20 cellular contexts compared by ENCODE assay signal in genomic region chr2:223994562-223995162, GRCh38. TPM values are rescaled to one million over a fixed set of nuclear protein-coding genes. Genes with fewer than 3 reads are reported as not detected.
DNase-seq lines count a peak whose midpoint lies in the region; ATAC-seq, FAIRE-seq and TF ChIP-seq lines count a peak whose summit lies in the region.
"Had no signal": no experiment of that assay in that cellular context is flagged by ENCODE, and none has a peak within 500 bp of the region (broad histone marks: within the 10 kb centered on the region; RNA-seq: fewer than 3 reads in every experiment).

No MANE protein-coding gene starts in this region.

- FAIRE-seq in GM19239 (lab: Jason Lieb, UNC) = no peak
- FAIRE-seq: frontal cortex had no signal

- H3K79me2 ChIP-seq in GM23248 (ENCODE audit: insufficient read depth) = peaks cover 82% of the 10 kb centered on the region

- no peak for DNase-seq in activated CD8-positive, alpha-beta T cell treated with anti-CD3 and anti-CD28 coated beads for 36 hours
- DNase-seq in activated CD8-positive, alpha-beta T cell treated with anti-CD3 and anti-CD28 coated beads, Interleukin-2, amount 10 ng/mL, durations not matched to agents 7 days and 5 days = no peak
- no peak for DNase-seq in GM23248
- no peak for DNase-seq in chondrocyte (ENCODE audit: low spot score)
- no peak for DNase-seq in osteocyte (ENCODE audit: extremely low spot score, unreplicated experiment)
- DNase-seq in AG08395 (ENCODE audit: low spot score) = no peak
- no peak for DNase-seq in GM19239 (ENCODE audit: insufficient read length, low spot score)
- DNase-seq: DMS153, dorsolateral prefrontal cortex, left cardiac atrium, NCI-H1417 treated with DMSO at 0.1 percent for 48 hours, NCI-H526, Right ventricle myocardium superior, spleen, T-cell had no signal

- H3K27ac ChIP-seq in GM23248 = peak overlapping the region; percentile 71
- H3K27ac ChIP-seq: spleen, suprapubic skin, vagina had no signal

- WGBS in GM23248 (ENCODE audit: low coverage in 1 of 2, low lambda C conversion rate in 2 of 2, missing lambda C conversion rate in 2 of 2), 2 experiments = 98 to 99% methylated on average over 4 of the region's 4 CpGs

- no peak overlapping the region for H2AFZ ChIP-seq in GM23248

- H3K4me1 ChIP-seq in GM23248 (ENCODE audit: insufficient read depth) = peaks cover 27% of the 10 kb centered on the region; the same call in 1 of the 2 replicates
- H3K4me1 ChIP-seq: suprapubic skin, vagina had no signal

- no peak for ATAC-seq in activated CD8-positive, alpha-beta T cell treated with anti-CD3 and anti-CD28 coated beads for 36 hours
- no peak for ATAC-seq in activated CD8-positive, alpha-beta T cell treated with anti-CD3 and anti-CD28 coated beads, Interleukin-2, amount 10 ng/mL, durations not matched to agents 7 days and 5 days
- ATAC-seq in GM18517 (IDR thresholded peaks at IDR 0.05; ENCODE audit: unreplicated experiment) = no peak

- no peak overlapping the region for H3K4me2 ChIP-seq in GM23248 (ENCODE audit: unreplicated experiment)

- H3K9ac ChIP-seq in GM23248 = no peak overlapping the region

- H3K9me3 Mint-ChIP-seq in activated CD8-positive, alpha-beta T cell treated with anti-CD3 and anti-CD28 coated beads for 36 hours = no peaks in the 10 kb centered on the region
- no peaks in the 10 kb centered on the region for H3K9me3 Mint-ChIP-seq in activated CD8-positive, alpha-beta T cell treated with anti-CD3 and anti-CD28 coated beads, Interleukin-2, amount 10 ng/mL, durations not matched to agents 7 days and 5 days (ENCODE audit: insufficient read depth)
- H3K9me3 Mint-ChIP-seq in chondrocyte (ENCODE audit: low read depth) (peaks cover 7% of the 10 kb centered on the region), osteocyte (ENCODE audit: unreplicated experiment) (no peaks in the 10 kb centered on the region)
- H3K9me3 Mint-ChIP-seq: CD14-positive monocyte, T-cell had no signal

- H3K27ac Mint-ChIP-seq in activated CD8-positive, alpha-beta T cell treated with anti-CD3 and anti-CD28 coated beads for 36 hours = peak overlapping the region; percentile 79
- H3K27ac Mint-ChIP-seq in activated CD8-positive, alpha-beta T cell treated with anti-CD3 and anti-CD28 coated beads, Interleukin-2, amount 10 ng/mL, durations not matched to agents 7 days and 5 days = no peak overlapping the region
- H3K27ac Mint-ChIP-seq in chondrocyte (ENCODE audit: unreplicated experiment) (peak overlapping the region; percentile 91), osteocyte (ENCODE audit: unreplicated experiment) (peak overlapping the region; percentile 27)
- H3K27ac Mint-ChIP-seq: CD14-positive monocyte, T-cell had no signal

- H3K27me3 ChIP-seq in GM23248 (replicated peaks; ENCODE audit: insufficient read depth) = no peaks in the 10 kb centered on the region
- H3K27me3 ChIP-seq: dorsolateral prefrontal cortex, spleen, suprapubic skin, vagina had no signal

- no peaks in the 10 kb centered on the region for H4K20me1 ChIP-seq in GM23248 (ENCODE audit: insufficient read depth)

- no peak for TF ChIP-seq CTCF in activated CD8-positive, alpha-beta T cell treated with anti-CD3 and anti-CD28 coated beads for 36 hours (IDR thresholded peaks at IDR 0.05)
- no peak for TF ChIP-seq CTCF in chondrocyte (IDR thresholded peaks at IDR 0.05)
- TF ChIP-seq CTCF in osteocyte (IDR thresholded peaks at IDR 0.05) = no peak

- POLR2A ChIA-PET in activated CD8-positive, alpha-beta T cell treated with anti-CD3 and anti-CD28 coated beads for 36 hours (lab: Charles Lee) = interaction anchor here (1.0 to 1.2 kb wide), 3 partner anchors 14 to 288 kb away, joined by 3 to 4 read pairs (median 3); no protein-coding TSS in a partner anchor
- POLR2A ChIA-PET in activated CD8-positive, alpha-beta T cell treated with anti-CD3 and anti-CD28 coated beads, Interleukin-2, amount 10 ng/mL, durations not matched to agents 7 days and 5 days (lab: Charles Lee) = no interaction called here

- H3K4me3 Mint-ChIP-seq in activated CD8-positive, alpha-beta T cell treated with anti-CD3 and anti-CD28 coated beads for 36 hours = no peak overlapping the region
- no peak overlapping the region for H3K4me3 Mint-ChIP-seq in activated CD8-positive, alpha-beta T cell treated with anti-CD3 and anti-CD28 coated beads, Interleukin-2, amount 10 ng/mL, durations not matched to agents 7 days and 5 days
- H3K4me3 Mint-ChIP-seq in chondrocyte (ENCODE audit: unreplicated experiment) (no peak overlapping the region), osteocyte (ENCODE audit: unreplicated experiment) (no peak overlapping the region)
- H3K4me3 Mint-ChIP-seq: CD14-positive monocyte, T-cell had no signal

- no peaks in the 10 kb centered on the region for H3K9me2 ChIP-seq in GM23248 (ENCODE audit: insufficient read depth)

- in situ Hi-C loops in GM23248 (cut with MboI) = loop anchor here (10.0 kb wide), 1 partner anchor 290 kb away; no protein-coding TSS in a partner anchor

- peaks cover 28% of the 10 kb centered on the region for H3K36me3 Mint-ChIP-seq in activated CD8-positive, alpha-beta T cell treated with anti-CD3 and anti-CD28 coated beads for 36 hours (ENCODE audit: low read depth)
- H3K36me3 Mint-ChIP-seq in activated CD8-positive, alpha-beta T cell treated with anti-CD3 and anti-CD28 coated beads, Interleukin-2, amount 10 ng/mL, durations not matched to agents 7 days and 5 days (ENCODE audit: low read depth) = no peaks in the 10 kb centered on the region
- H3K36me3 Mint-ChIP-seq in chondrocyte (ENCODE audit: low read depth) (peaks cover 8% of the 10 kb centered on the region), osteocyte (ENCODE audit: unreplicated experiment) (peaks cover 12% of the 10 kb centered on the region)
- H3K36me3 Mint-ChIP-seq: CD14-positive monocyte, T-cell had no signal

- H3K9me3 ChIP-seq in GM23248 (ENCODE audit: low read depth) = no peaks in the 10 kb centered on the region
- H3K9me3 ChIP-seq: spleen, suprapubic skin, vagina had no signal

- peaks cover 98% of the 10 kb centered on the region for H3F3A ChIP-seq in GM23248 (ENCODE audit: insufficient read depth)

- CTCF ChIA-PET in activated CD8-positive, alpha-beta T cell treated with anti-CD3 and anti-CD28 coated beads for 36 hours (lab: Charles Lee) = interaction anchor here (1.2 to 7.2 kb wide), 21 partner anchors 10 to 652 kb away, joined by 3 to 156 read pairs (median 12); partner anchors contain the start of gene SERPINE2
- CTCF ChIA-PET in activated CD8-positive, alpha-beta T cell treated with anti-CD3 and anti-CD28 coated beads, Interleukin-2, amount 10 ng/mL, durations not matched to agents 7 days and 5 days (lab: Charles Lee) = interaction anchor here (1.0 to 6.5 kb wide), 19 partner anchors 10 to 656 kb away, joined by 3 to 130 read pairs (median 10); partner anchors contain the start of genes MRPL44 and SERPINE2

- H3K36me3 ChIP-seq in GM23248 (ENCODE audit: low read depth) = peaks cover 96% of the 10 kb centered on the region
- H3K36me3 ChIP-seq: suprapubic skin had no signal

- no peak overlapping the region for H3K4me3 ChIP-seq in GM23248
- H3K4me3 ChIP-seq: dorsolateral prefrontal cortex, spleen, suprapubic skin, vagina had no signal

- H3K4me1 Mint-ChIP-seq in activated CD8-positive, alpha-beta T cell treated with anti-CD3 and anti-CD28 coated beads for 36 hours (ENCODE audit: low read depth) = peaks cover 15% of the 10 kb centered on the region
- peaks cover 8% of the 10 kb centered on the region for H3K4me1 Mint-ChIP-seq in activated CD8-positive, alpha-beta T cell treated with anti-CD3 and anti-CD28 coated beads, Interleukin-2, amount 10 ng/mL, durations not matched to agents 7 days and 5 days (ENCODE audit: low read depth)
- H3K4me1 Mint-ChIP-seq in chondrocyte (ENCODE audit: low read depth) (peaks cover 15% of the 10 kb centered on the region), osteocyte (ENCODE audit: unreplicated experiment) (peaks cover 6% of the 10 kb centered on the region)
- H3K4me1 Mint-ChIP-seq: T-cell had no signal

- intact Hi-C loops in activated CD8-positive, alpha-beta T cell treated with anti-CD3 and anti-CD28 coated beads for 36 hours (cut with micrococcal nuclease) = loop anchor here (10.0 kb wide), 1 partner anchor 150 kb away; no protein-coding TSS in a partner anchor

- no peaks in the 10 kb centered on the region for H3K27me3 Mint-ChIP-seq in activated CD8-positive, alpha-beta T cell treated with anti-CD3 and anti-CD28 coated beads for 36 hours
- H3K27me3 Mint-ChIP-seq in activated CD8-positive, alpha-beta T cell treated with anti-CD3 and anti-CD28 coated beads, Interleukin-2, amount 10 ng/mL, durations not matched to agents 7 days and 5 days (ENCODE audit: low read depth) = no peaks in the 10 kb centered on the region
- H3K27me3 Mint-ChIP-seq in chondrocyte (ENCODE audit: low read depth) (no peaks in the 10 kb centered on the region), osteocyte (ENCODE audit: unreplicated experiment) (no peaks in the 10 kb centered on the region)
- H3K27me3 Mint-ChIP-seq: T-cell had no signal

RNA-seq across cellular contexts. Expression of gene MRPL44, which starts 37.4 kb away (rescaled TPM):
- total RNA-seq in activated CD8-positive, alpha-beta T cell treated with anti-CD3 and anti-CD28 coated beads for 36 hours = 10 to 100 TPM; 37.8 to 40.4 TPM
- total RNA-seq in activated CD8-positive, alpha-beta T cell treated with anti-CD3 and anti-CD28 coated beads, Interleukin-2, amount 10 ng/mL, durations not matched to agents 7 days and 5 days = 10 to 100 TPM; 29.0 to 30.5 TPM
- total RNA-seq in GM23248 (2014; rRNA removed; shearing (Covaris generic)) = 34.4 and 34.9 TPM in 2 replicates
- 24.1 and 27.8 TPM in 2 replicates for polyA plus RNA-seq in GM23248 (2016; fragmentation: Nextera tagmentation; extraction: Ambion mirVana)
- total RNA-seq in chondrocyte = 23.5 to 24.6 TPM (median 23.8 TPM) in 3 replicates
- 22.7 and 24.8 TPM in 2 replicates for total RNA-seq in osteocyte

RNA-seq across cellular contexts. Expression of gene SERPINE2, which starts 44.4 kb away (rescaled TPM):
- total RNA-seq in activated CD8-positive, alpha-beta T cell treated with anti-CD3 and anti-CD28 coated beads for 36 hours = 10 to 100 TPM; 40.4 to 42.4 TPM
- total RNA-seq in activated CD8-positive, alpha-beta T cell treated with anti-CD3 and anti-CD28 coated beads, Interleukin-2, amount 10 ng/mL, durations not matched to agents 7 days and 5 days = 10 to 100 TPM; 22.2 to 22.5 TPM
- 1,671 and 1,864 TPM in 2 replicates for total RNA-seq in GM23248 (2014; rRNA removed; shearing (Covaris generic))
- polyA plus RNA-seq in GM23248 (2016; fragmentation: Nextera tagmentation; extraction: Ambion mirVana) = 5,355 and 5,534 TPM in 2 replicates
- total RNA-seq in chondrocyte = 46.9 to 61.0 TPM (median 48.4 TPM) in 3 replicates
- total RNA-seq in osteocyte = 68.3 and 69.1 TPM in 2 replicates
- polyA plus RNA-seq: CD14-positive monocyte had no signal

RNA-seq across cellular contexts. Expression of gene WDFY1, which starts 49.5 kb away (rescaled TPM):
- total RNA-seq in activated CD8-positive, alpha-beta T cell treated with anti-CD3 and anti-CD28 coated beads for 36 hours = 10 to 100 TPM; 20.8 to 23.1 TPM
- 10 to 100 TPM; 41.5 to 47.1 TPM for total RNA-seq in activated CD8-positive, alpha-beta T cell treated with anti-CD3 and anti-CD28 coated beads, Interleukin-2, amount 10 ng/mL, durations not matched to agents 7 days and 5 days
- 76.9 and 81.2 TPM in 2 replicates for total RNA-seq in GM23248 (2014; rRNA removed; shearing (Covaris generic))
- 60.6 and 65.1 TPM in 2 replicates for polyA plus RNA-seq in GM23248 (2016; fragmentation: Nextera tagmentation; extraction: Ambion mirVana)
- total RNA-seq in chondrocyte (52.3 to 68.0 TPM (median 61.3 TPM) in 3 replicates), osteocyte (61.9 and 68.9 TPM in 2 replicates)

Comparison
In these comparisons a context has a peak if more than half of its experiments do, and no peak if none do; other contexts are left out.
1. RNA of gene SERPINE2, which starts 44.4 kb away (total RNA-seq): 1,671 to 1,864 TPM in GM23248; 68.3 to 69.1 TPM in osteocyte, 46.9 to 61.0 TPM in chondrocyte, 40.4 to 42.4 TPM in activated CD8-positive, alpha-beta T cell treated with anti-CD3 and anti-CD28 coated beads for 36 hours and 22.2 to 22.5 TPM in activated CD8-positive, alpha-beta T cell treated with anti-CD3 and anti-CD28 coated beads, Interleukin-2, amount 10 ng/mL, durations not matched to agents 7 days and 5 days; every median in the first group is over 10 times any median in the second.